8 cellular contexts compared by ENCODE assay signal in genomic region chrX:134764202-134764785, GRCh38. TPM values are rescaled to one million over a fixed set of nuclear protein-coding genes. Genes with fewer than 3 reads are reported as not detected.
DNase-seq lines count a peak whose midpoint lies in the region; ATAC-seq and TF ChIP-seq lines count a peak whose summit lies in the region.

No MANE protein-coding gene starts in this region.

- in situ Hi-C loops in astrocyte of the spinal cord (cut with HindIII; ENCODE audit: low sequenced_read_pairs), result no loop called here

- no peaks in the 10 kb centered on the region for H3F3A ChIP-seq in smooth muscle cell (ENCODE audit: low read depth)

- POLR2A ChIA-PET in Caco-2 (lab: Charles Lee), result no interaction called here

- peak; percentile 18 to 51 for TF ChIP-seq CTCF in Caco-2 (IDR thresholded peaks at IDR 0.05; ENCODE audit: insufficient read depth in 1 of 2, low read depth in 1 of 2, low read length in 1 of 2, severe bottlenecking in 1 of 2, unreplicated experiment in 1 of 2)
- TF ChIP-seq CTCF in NB4 (IDR thresholded peaks at IDR 0.05; ENCODE audit: low read depth, low read length), result peak; percentile 28
- TF ChIP-seq CTCF in astrocyte of the spinal cord (IDR thresholded peaks at IDR 0.05; ENCODE audit: low read depth, low read length), result peak; percentile 19
- TF ChIP-seq CTCF in smooth muscle cell (IDR thresholded peaks at IDR 0.05; ENCODE audit: borderline replicate concordance, insufficient read depth, poor library complexity, severe bottlenecking), result peak; percentile 18

- H3K9me3 ChIP-seq in Caco-2, result no peaks in the 10 kb centered on the region
- no peaks in the 10 kb centered on the region for H3K9me3 ChIP-seq in smooth muscle cell (replicated peaks; ENCODE audit: low read depth)

- H3K27me3 ChIP-seq in Caco-2 (replicated peaks; ENCODE audit: control insufficient read depth, insufficient read depth, low read length) (no peaks in the 10 kb centered on the region), smooth muscle cell (ENCODE audit: low read depth) (no peaks in the 10 kb centered on the region)

- TF ChIP-seq POLR2A in NB4 (IDR thresholded peaks at IDR 0.05; ENCODE audit: extremely low read depth, insufficient read length), result no peak

- H3K27me3 Mint-ChIP-seq in Caco-2 (ENCODE audit: insufficient read depth, unreplicated experiment), result no peaks in the 10 kb centered on the region

- no TSS peak for BruUV-seq in Caco-2 (replicated peaks; lab: Mats Ljungman, UMichigan)

- no peak overlapping the region for H3K9ac ChIP-seq in smooth muscle cell (ENCODE audit: low read depth)

- H3K79me2 ChIP-seq in smooth muscle cell (ENCODE audit: low read depth), result no peaks in the 10 kb centered on the region

- H3K4me3 ChIP-seq in Caco-2 (ENCODE audit: low read depth, low read length), result no peak overlapping the region
- no peak overlapping the region for H3K4me3 ChIP-seq in NB4 (ENCODE audit: low read depth, low read length)
- H3K4me3 ChIP-seq in astrocyte of the spinal cord (ENCODE audit: low read depth, low read length), result no peak overlapping the region
- no peak overlapping the region for H3K4me3 ChIP-seq in smooth muscle cell

- H3K36me3 Mint-ChIP-seq in Caco-2 (ENCODE audit: insufficient read depth, unreplicated experiment), result peaks cover 12% of the 10 kb centered on the region

- no peak overlapping the region for H3K4me2 ChIP-seq in smooth muscle cell

- no peak overlapping the region for H3K27ac Mint-ChIP-seq in Caco-2 (ENCODE audit: unreplicated experiment)

- CTCF ChIA-PET in Caco-2 (lab: Charles Lee), result interaction anchor here (0.8 to 1.6 kb wide), 10 partner anchors 11 to 280 kb away, joined by 3 to 16 read pairs (median 5); no protein-coding TSS in a partner anchor

- ATAC-seq in GM21367 (IDR thresholded peaks at IDR 0.05; ENCODE audit: unreplicated experiment) (peak; percentile 67), GM21723 (IDR thresholded peaks at IDR 0.05; ENCODE audit: unreplicated experiment) (no peak), HG03457 (IDR thresholded peaks at IDR 0.05; ENCODE audit: unreplicated experiment) (no peak)

- H3K27ac ChIP-seq in smooth muscle cell (ENCODE audit: low read depth), result no peak overlapping the region

- H4K20me1 ChIP-seq in smooth muscle cell (ENCODE audit: low read depth), result no peaks in the 10 kb centered on the region

- WGBS in smooth muscle cell (ENCODE audit: low lambda C conversion rate), result 58% methylated on average over 6 of the region's 6 CpGs

- peak overlapping the region; percentile 35 for H3K4me3 Mint-ChIP-seq in Caco-2 (ENCODE audit: unreplicated experiment)

- DNase-seq in Caco-2 (peak; percentile 36 to 62), NB4 (ENCODE audit: low read depth) (peak; percentile 60), astrocyte of the spinal cord (ENCODE audit: low read depth, low spot score) (peak; percentile 23), smooth muscle cell (lab: John Stamatoyannopoulos, UW; ENCODE audit: unreplicated experiment) (no peak), hypothalamus (lab: John Stamatoyannopoulos, UW) (no peak)

- intact Hi-C loops in Caco-2 (cut with micrococcal nuclease; ENCODE audit: unreplicated experiment), result loop anchor here (5.0 to 10.0 kb wide), 2 partner anchors 282 to 339 kb away; no protein-coding TSS in a partner anchor

- no peaks in the 10 kb centered on the region for H3K9me3 Mint-ChIP-seq in Caco-2 (ENCODE audit: unreplicated experiment)

- H3K4me1 ChIP-seq in Caco-2 (no peaks in the 10 kb centered on the region), smooth muscle cell (ENCODE audit: low read depth) (no peaks in the 10 kb centered on the region)

- no peaks in the 10 kb centered on the region for H3K36me3 ChIP-seq in Caco-2 (ENCODE audit: control insufficient read depth, insufficient read depth, low read length)
- no peaks in the 10 kb centered on the region for H3K36me3 ChIP-seq in smooth muscle cell (ENCODE audit: low read depth)

- H2AFZ ChIP-seq in smooth muscle cell (ENCODE audit: low read depth), result no peak overlapping the region

- no peaks in the 10 kb centered on the region for H3K4me1 Mint-ChIP-seq in Caco-2 (ENCODE audit: low read depth, unreplicated experiment)

RNA-seq across cellular contexts. Expression of gene PABIR2, which starts 32.7 kb away (rescaled TPM):
- total RNA-seq in Caco-2 (2022), result 37.6 and 41.0 TPM in 2 replicates
- 5.0 and 7.6 TPM in 2 replicates for total RNA-seq in smooth muscle cell
- 2.9 and 5.2 TPM in 2 replicates for polyA plus RNA-seq in smooth muscle cell

Comparison
In these comparisons a context has a peak if more than half of its experiments do, and no peak if none do; other contexts are left out.
1. DNase-seq: peak in Caco-2 (2 of 2), NB4 (single experiment) and astrocyte of the spinal cord (single experiment); none in smooth muscle cell (single experiment) and hypothalamus (0 of 51).
2. Peak in every context shown above with its lines, with median percentiles within 50 percentile points of each other: CTCF ChIP-seq.